In the genomic region with DNA sequence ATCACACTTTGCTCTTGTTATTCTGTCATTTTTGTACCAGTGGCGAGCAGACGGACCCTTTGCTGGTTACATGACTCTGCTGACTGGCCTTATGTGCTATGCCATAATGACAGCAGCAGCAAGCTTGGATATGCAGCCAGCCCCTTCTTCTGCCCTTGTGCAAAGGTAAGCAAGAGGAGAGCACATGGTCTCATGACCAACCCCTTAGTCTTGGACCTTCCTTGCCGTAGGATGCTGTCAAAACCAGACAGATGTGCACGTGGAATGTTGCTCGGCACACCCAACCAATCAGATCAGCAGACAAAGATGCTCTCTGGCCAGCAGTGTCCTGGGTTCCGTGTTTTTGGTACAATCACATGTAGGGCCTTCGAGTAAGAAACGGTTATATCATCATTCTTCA, we compare ENCODE assay signal across 21 cellular contexts. TPM values are rescaled to one million over a fixed set of nuclear protein-coding genes. Genes with fewer than 3 reads are reported as not detected.
A peak's percentile ranks its signal among the peaks of the same experiment; 100 is the strongest.
DNase-seq lines count a peak whose midpoint lies in the region; ATAC-seq and TF ChIP-seq lines count a peak whose summit lies in the region.
"Had no signal": no experiment of that assay in that cellular context is flagged by ENCODE, and none has a peak within 500 bp of the region (broad histone marks: within the 10 kb centered on the region; RNA-seq: fewer than 3 reads in every experiment).

No MANE protein-coding gene starts in this region.

- H3K4me3 ChIP-seq in IMR-90 (ENCODE audit: insufficient read depth, low read depth, low read length) (no peak overlapping the region), neural progenitor cell (no peak overlapping the region), ascending aorta (no peak overlapping the region)
- H3K4me3 ChIP-seq: cardiac muscle cell, Peyer's patch, SJSA1, suprapubic skin, uterus had no signal

- no peaks in the 10 kb centered on the region for H3K9me3 ChIP-seq in IMR-90 (ENCODE audit: control insufficient read depth, insufficient read depth, low read length)
- H3K9me3 ChIP-seq in neural progenitor cell (ENCODE audit: low read depth) = no peaks in the 10 kb centered on the region
- H3K9me3 ChIP-seq in ascending aorta = no peaks in the 10 kb centered on the region
- H3K9me3 ChIP-seq: Peyer's patch, suprapubic skin, uterus had no signal

- H3K27me3 Mint-ChIP-seq in activated naive CD8-positive, alpha-beta T cell treated with anti-CD3 and anti-CD28 coated beads, Interleukin-2, amount 50 U/mL, for 24 hours = no peaks in the 10 kb centered on the region
- H3K27me3 Mint-ChIP-seq in neural progenitor cell (ENCODE audit: insufficient read depth, low read depth) = peaks cover 5% of the 10 kb centered on the region

- H3K36me3 Mint-ChIP-seq in activated naive CD8-positive, alpha-beta T cell treated with anti-CD3 and anti-CD28 coated beads, Interleukin-2, amount 50 U/mL, for 24 hours (ENCODE audit: low read depth) = peaks cover 2% of the 10 kb centered on the region
- H3K36me3 Mint-ChIP-seq in neural progenitor cell = peaks cover 1% of the 10 kb centered on the region

- no peak overlapping the region for H3K14ac ChIP-seq in IMR-90 (replicated peaks; ENCODE audit: low read depth, low read length)

- 94% methylated on average over 6 of the region's 8 CpGs; no CpG with 5 or more reads in 1 of the 2 experiments for WGBS in IMR-90 (ENCODE audit: extremely low coverage in 2 of 2, insufficient read length in 1 of 2), 2 experiments

- peak overlapping the region; percentile 18 for H2BK20ac ChIP-seq in IMR-90 (ENCODE audit: low read depth, low read length)

- in situ Hi-C loops in IMR-90 (cut with MboI; ENCODE audit: low sequenced_read_pairs) = no loop called here

- H2BK15ac ChIP-seq in IMR-90 (ENCODE audit: low read depth, low read length) = no peak overlapping the region

- CTCF ChIA-PET in IMR-90 (lab: Yijun Ruan, JAX) = no interaction called here

- H3K36me3 ChIP-seq in IMR-90 (ENCODE audit: control insufficient read depth, insufficient read depth, low read length) = no peaks in the 10 kb centered on the region
- H3K36me3 ChIP-seq in neural progenitor cell = no peaks in the 10 kb centered on the region
- H3K36me3 ChIP-seq in ascending aorta = no peaks in the 10 kb centered on the region
- H3K36me3 ChIP-seq: cardiac muscle cell, Peyer's patch, SJSA1, suprapubic skin, uterus, WERI-Rb-1 had no signal

- no peak overlapping the region for H3K27ac ChIP-seq in IMR-90 (ENCODE audit: insufficient read depth, low read length)
- H3K27ac ChIP-seq in neural progenitor cell = no peak overlapping the region
- H3K27ac ChIP-seq in ascending aorta = no peak overlapping the region
- H3K27ac ChIP-seq: cardiac muscle cell, parathyroid adenoma, Peyer's patch, SJSA1, suprapubic skin, uterus, WERI-Rb-1 had no signal

- H4K5ac ChIP-seq in IMR-90 (ENCODE audit: low read depth, low read length) = no peak overlapping the region

- H2AK5ac ChIP-seq in IMR-90 (ENCODE audit: low read depth, low read length) = peak overlapping the region; percentile 43; the same call in 1 of the 2 replicates

- no peak overlapping the region for H2BK120ac ChIP-seq in IMR-90 (ENCODE audit: low read depth, low read length)

- H3K23ac ChIP-seq in IMR-90 (ENCODE audit: low read depth, low read length) = no peak overlapping the region

- TF ChIP-seq CTCF in IMR-90 (conservative IDR thresholded peaks at IDR 0.05; ENCODE audit: low read depth, low read length) (no peak), neural progenitor cell (IDR thresholded peaks at IDR 0.05) (no peak), ascending aorta (IDR thresholded peaks at IDR 0.05) (no peak)

- H3K9ac ChIP-seq in IMR-90 (ENCODE audit: low read depth, low read length) (no peak overlapping the region), neural progenitor cell (no peak overlapping the region)
- H3K9ac ChIP-seq: parathyroid adenoma had no signal

- H3K4me3 Mint-ChIP-seq in activated naive CD8-positive, alpha-beta T cell treated with anti-CD3 and anti-CD28 coated beads, Interleukin-2, amount 50 U/mL, for 24 hours = no peak overlapping the region
- H3K4me3 Mint-ChIP-seq in neural progenitor cell = no peak overlapping the region
- H3K4me3 Mint-ChIP-seq: memory B cell had no signal

- peak; percentile 38 for DNase-seq in activated CD8-positive, alpha-beta memory T cell treated with anti-CD3 and anti-CD28 coated beads for 24 hours
- no peak for DNase-seq in activated CD8-positive, alpha-beta memory T cell treated with anti-CD3 and anti-CD28 coated beads, Interleukin-2, amount 50 U/mL, for 48 hours
- no peak for DNase-seq in IMR-90
- DNase-seq in activated naive CD8-positive, alpha-beta T cell treated with anti-CD3 and anti-CD28 coated beads, Interleukin-2, amount 50 U/mL, for 24 hours = no peak
- no peak for DNase-seq in neural progenitor cell (ENCODE audit: low spot score)
- DNase-seq in COLO829 (ENCODE audit: low spot score) = no peak
- DNase-seq in ascending aorta (ENCODE audit: low spot score in 2 of 2) = no peak
- DNase-seq: amygdala, KBM-7, NCI-H1436 treated with DMSO at 0.1 percent for 48 hours, NCI-H2171 treated with DMSO at 0.1 percent for 48 hours, NCI-H524 treated with DMSO at 0.1 percent for 48 hours, Peyer's patch, uterus, WERI-Rb-1 had no signal

- no peaks in the 10 kb centered on the region for H4K20me1 ChIP-seq in IMR-90 (ENCODE audit: insufficient read depth, low read length)
- H4K20me1 ChIP-seq in neural progenitor cell (ENCODE audit: low read depth) = no peaks in the 10 kb centered on the region

- H3K4me2 ChIP-seq in IMR-90 (ENCODE audit: low read depth, low read length) (no peak overlapping the region), neural progenitor cell (no peak overlapping the region)

- H3K79me1 ChIP-seq in IMR-90 (ENCODE audit: low read depth in 1 of 2, low read length in 2 of 2) = no peaks in the 10 kb centered on the region

- peaks cover 5% of the 10 kb centered on the region for H3F3A ChIP-seq in neural progenitor cell (ENCODE audit: low read depth)

- H3K4me1 Mint-ChIP-seq in activated naive CD8-positive, alpha-beta T cell treated with anti-CD3 and anti-CD28 coated beads, Interleukin-2, amount 50 U/mL, for 24 hours = peaks cover 54% of the 10 kb centered on the region
- H3K4me1 Mint-ChIP-seq in neural progenitor cell = peaks cover 7% of the 10 kb centered on the region

- no peak overlapping the region for H2BK5ac ChIP-seq in IMR-90 (ENCODE audit: low read depth, low read length, poor library complexity, severe bottlenecking)

- H3K9me1 ChIP-seq in IMR-90 (ENCODE audit: insufficient read depth, low read length) = 0 out of 2 replicates have a peak, but pooled peaks cover 6% of the 10 kb centered on the region

- no peak overlapping the region for H4K8ac ChIP-seq in IMR-90 (ENCODE audit: low read depth in 2 of 2, low read length in 2 of 2)

- H3K18ac ChIP-seq in IMR-90 (ENCODE audit: low read depth, low read length) = no peak overlapping the region

- TF ChIP-seq POLR2A in IMR-90 (IDR thresholded peaks at IDR 0.05; ENCODE audit: low read depth, low read length) = no peak

- POLR2A ChIA-PET in IMR-90 (lab: Charles Lee; ENCODE audit: unreplicated experiment) = no interaction called here

- peaks cover 4% of the 10 kb centered on the region for H3K79me2 ChIP-seq in neural progenitor cell (ENCODE audit: low read depth)

- no TSS peak for BruUV-seq in IMR-90 (replicated peaks; lab: Mats Ljungman, UMichigan)

- H3K9me3 Mint-ChIP-seq in activated naive CD8-positive, alpha-beta T cell treated with anti-CD3 and anti-CD28 coated beads, Interleukin-2, amount 50 U/mL, for 24 hours = peaks cover 4% of the 10 kb centered on the region
- no peaks in the 10 kb centered on the region for H3K9me3 Mint-ChIP-seq in neural progenitor cell
- H3K9me3 Mint-ChIP-seq: memory B cell had no signal

- H2AFZ ChIP-seq in IMR-90 (replicated peaks; ENCODE audit: low read length, poor library complexity) (no peak overlapping the region), neural progenitor cell (replicated peaks) (no peak overlapping the region)
- H2AFZ ChIP-seq: parathyroid adenoma had no signal

- H3K56ac ChIP-seq in IMR-90 (ENCODE audit: extremely low read depth, insufficient read depth, low read length) = no peak overlapping the region

- H3K27me3 ChIP-seq in IMR-90 (ENCODE audit: control insufficient read depth, insufficient read depth, low read length) (no peaks in the 10 kb centered on the region), neural progenitor cell (no peaks in the 10 kb centered on the region), ascending aorta (no peaks in the 10 kb centered on the region)
- H3K27me3 ChIP-seq: cardiac muscle cell, Peyer's patch, suprapubic skin, uterus had no signal

- H4K91ac ChIP-seq in IMR-90 (ENCODE audit: insufficient read depth, low read depth, low read length) = no peak overlapping the region; the same call in 1 of the 2 replicates

- H2AK9ac ChIP-seq in IMR-90 (replicated peaks; ENCODE audit: low read depth, low read length, poor library complexity) = no peak overlapping the region

- H3K4ac ChIP-seq in IMR-90 (ENCODE audit: low read depth, low read length) = no peak overlapping the region; the same call in 1 of the 2 replicates

- H3K4me1 ChIP-seq in IMR-90 (ENCODE audit: control insufficient read depth, insufficient read depth, low read length) (peaks cover 6% of the 10 kb centered on the region), neural progenitor cell (peaks cover 3% of the 10 kb centered on the region), ascending aorta (peaks cover 3 to 13% of the 10 kb centered on the region in 2 donors)
- H3K4me1 ChIP-seq: uterus had no signal

- dilution Hi-C loops in IMR-90 (cut with HindIII; ENCODE audit: low sequenced_read_pairs, unreplicated experiment) = no loop called here

- TF ChIP-seq RAD21 in IMR-90 (IDR thresholded peaks at IDR 0.05; ENCODE audit: low read length) = no peak

- H3K27ac Mint-ChIP-seq in activated naive CD8-positive, alpha-beta T cell treated with anti-CD3 and anti-CD28 coated beads, Interleukin-2, amount 50 U/mL, for 24 hours = peak overlapping the region; percentile 30
- peak overlapping the region; percentile 10 for H3K27ac Mint-ChIP-seq in neural progenitor cell
- H3K27ac Mint-ChIP-seq: memory B cell had no signal

- ATAC-seq in IMR-90 (ENCODE audit: low read depth) (no peak), HG02798 (IDR thresholded peaks at IDR 0.05; ENCODE audit: poor library complexity, unreplicated experiment) (no peak)
- no peak for ATAC-seq in activated naive CD8-positive, alpha-beta T cell treated with anti-CD3 and anti-CD28 coated beads, Interleukin-2, amount 50 U/mL, for 24 hours

- intact Hi-C loops in IMR-90 (cut with micrococcal nuclease) = no loop called here
- intact Hi-C loops in ascending aorta (cut with DNase I) = loop anchor here (5.0 to 10.0 kb wide), 2 partner anchors 1240 to 1782 kb away; partner anchors contain the start of genes C16orf87 and ZNF423

TF ChIP-seq in IMR-90, 13 proteins besides CTCF, POLR2A, EP300 and RAD21 (continues in another document):
- TF ChIP-seq BHLHE40 (IDR thresholded peaks at IDR 0.05; ENCODE audit: low read depth, low read length) (no peak), CEBPB (IDR thresholded peaks at IDR 0.05; ENCODE audit: low read depth, low read length) (no peak), MXI1 (IDR thresholded peaks at IDR 0.05; ENCODE audit: borderline replicate concordance, low read depth, low read length) (no peak)

RNA-seq across cellular contexts. Expression of gene N4BP1, which starts 4.8 kb away (rescaled TPM):
- 14.0 and 19.4 TPM in 2 replicates for total RNA-seq in IMR-90 (2012; rRNA removed)
- polyA plus RNA-seq in IMR-90 (2012; rRNA removed) = 10.5 and 10.8 TPM in 2 replicates
- polyA plus RNA-seq in IMR-90 (2012; cell fraction: cytosol; rRNA removed) = 3.9 and 4.9 TPM in 2 replicates
- 23.0 and 49.2 TPM in 2 replicates for polyA plus RNA-seq in IMR-90 (2012; cell fraction: nucleus; rRNA removed; ENCODE audit: low replicate concordance)
- total RNA-seq in neural progenitor cell (ENCODE audit: low replicate concordance) = 30.8 and 57.2 TPM in 2 replicates
- total RNA-seq in ascending aorta = 11.0 TPM
